In the genomic region with DNA sequence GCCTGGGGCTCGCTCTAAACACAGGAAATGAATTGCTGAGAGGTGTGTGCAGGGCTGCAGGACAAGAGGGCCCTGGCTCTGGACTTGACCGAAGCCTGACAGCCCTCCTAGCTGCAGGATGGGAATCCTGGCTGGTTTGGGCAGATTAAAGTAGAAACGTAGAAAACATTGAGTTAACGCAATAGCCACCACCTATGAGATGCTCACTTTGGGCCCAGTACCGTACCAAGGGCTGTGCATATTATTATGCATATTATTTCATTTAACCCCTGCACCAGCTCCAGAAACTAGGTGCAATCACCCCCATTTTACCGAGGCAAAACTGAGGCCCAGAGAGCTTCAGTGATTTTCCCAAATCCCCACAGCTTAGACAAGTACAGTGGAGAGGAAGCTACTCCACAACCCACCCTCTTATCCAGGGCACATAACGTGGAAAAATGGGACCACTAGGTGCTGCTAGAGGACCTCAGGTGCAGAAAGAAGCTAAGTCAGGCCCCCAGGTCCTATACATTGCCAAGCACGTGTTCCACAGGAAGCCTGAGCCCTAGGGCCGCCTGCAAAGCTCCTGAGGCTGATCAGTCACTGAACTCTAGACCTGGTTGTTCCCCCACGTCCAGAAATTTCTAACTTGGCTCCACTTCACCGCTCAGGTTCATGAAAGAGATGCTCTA, we compare ENCODE assay signal across 9 cellular contexts.
DNase-seq lines count a peak whose midpoint lies in the region; ATAC-seq and TF ChIP-seq lines count a peak whose summit lies in the region.
"Had no signal": no experiment of that assay in that cellular context is flagged by ENCODE, and none has a peak within 500 bp of the region (broad histone marks: within the 10 kb centered on the region; RNA-seq: fewer than 3 reads in every experiment).

No MANE protein-coding gene starts in this region.

- no peak overlapping the region for H3K4me3 ChIP-seq in heart left ventricle
- H3K4me3 ChIP-seq in right atrium auricular region, result no peak overlapping the region
- no peak overlapping the region for H3K4me3 ChIP-seq in WI38 (ENCODE audit: low read depth, low read length)
- no peak overlapping the region for H3K4me3 ChIP-seq in left lung
- H3K4me3 ChIP-seq: body of pancreas had no signal

- peak in 8 of 12 donors; percentile 15 to 43 (median 33) for TF ChIP-seq CTCF in heart left ventricle (IDR thresholded peaks at IDR 0.05)
- peak in 1 of 2 donors; percentile 53 for TF ChIP-seq CTCF in right atrium auricular region (IDR thresholded peaks at IDR 0.05)
- peak; percentile 40; the same call in 1 of the 2 replicates for TF ChIP-seq CTCF in WI38 (IDR thresholded peaks at IDR 0.05; ENCODE audit: low read depth, low read length)
- no peak for TF ChIP-seq CTCF in left lung (IDR thresholded peaks at IDR 0.05)

- WGBS in heart left ventricle, 4 donors, result 50 to 58% (median 55%) methylated on average over 11 of the region's 11 CpGs

- ATAC-seq in heart left ventricle, result peak in 2 of 4 donors; percentile 27 to 64
- ATAC-seq in left lung, result peak; percentile 42
- no peak for ATAC-seq in GM19397 (IDR thresholded peaks at IDR 0.05; ENCODE audit: unreplicated experiment)
- ATAC-seq: body of pancreas had no signal

- no peak for TF ChIP-seq POLR2A in heart left ventricle (IDR thresholded peaks at IDR 0.05)

- H3K36me3 ChIP-seq in heart left ventricle, result no peaks in the 10 kb centered on the region
- H3K36me3 ChIP-seq in right atrium auricular region, result no peaks in the 10 kb centered on the region
- no peaks in the 10 kb centered on the region for H3K36me3 ChIP-seq in left lung

- intact Hi-C loops in heart left ventricle (cut with DNase I) (loop anchor here in 1 of 10 donors (10.0 kb wide), 1 partner anchor 417 kb away; no protein-coding TSS in a partner anchor), left lung (cut with DNase I) (no loop called here)

- H3K4me1 ChIP-seq in heart left ventricle, result no peaks in the 10 kb centered on the region
- H3K4me1 ChIP-seq in right atrium auricular region, result no peaks in the 10 kb centered on the region
- H3K4me1 ChIP-seq in left lung, result no peaks in the 10 kb centered on the region
- H3K4me1 ChIP-seq: body of pancreas had no signal

- H3K27me3 ChIP-seq in heart left ventricle (peaks cover 0 to 4% (median 0%) of the 10 kb centered on the region in 9 donors), right atrium auricular region (no peaks in the 10 kb centered on the region), left lung (no peaks in the 10 kb centered on the region)
- H3K27me3 ChIP-seq: body of pancreas had no signal

- H3K9me3 ChIP-seq in heart left ventricle (no peaks in the 10 kb centered on the region), right atrium auricular region (no peaks in the 10 kb centered on the region), left lung (no peaks in the 10 kb centered on the region)
- H3K9me3 ChIP-seq: body of pancreas had no signal

- H3K27ac ChIP-seq in heart left ventricle, result peak overlapping the region in 1 of 12 donors; percentile 39
- H3K27ac ChIP-seq in right atrium auricular region, result no peak overlapping the region
- H3K27ac ChIP-seq in left lung, result no peak overlapping the region
- H3K27ac ChIP-seq: body of pancreas had no signal

- DNase-seq in heart left ventricle, result no peak
- no peak for DNase-seq in right atrium auricular region (ENCODE audit: low spot score)
- peak; percentile 54 for DNase-seq in NAMALWA (ENCODE audit: low spot score)
- DNase-seq in left lung, result no peak
- DNase-seq in epidermal melanocyte (ENCODE audit: insufficient read length, low spot score), result no peak
- DNase-seq in NCI-H2029 (lab: John Stamatoyannopoulos, UW), result no peak

Comparison
In these comparisons a context has a peak if more than half of its experiments do, and no peak if none do; other contexts are left out.
1. CTCF ChIP-seq: peak in heart left ventricle (8 of 12) and WI38 (single experiment); none in left lung (0 of 2).